Comparison of ENCODE assay signal across 24 cellular contexts in the genomic region with DNA sequence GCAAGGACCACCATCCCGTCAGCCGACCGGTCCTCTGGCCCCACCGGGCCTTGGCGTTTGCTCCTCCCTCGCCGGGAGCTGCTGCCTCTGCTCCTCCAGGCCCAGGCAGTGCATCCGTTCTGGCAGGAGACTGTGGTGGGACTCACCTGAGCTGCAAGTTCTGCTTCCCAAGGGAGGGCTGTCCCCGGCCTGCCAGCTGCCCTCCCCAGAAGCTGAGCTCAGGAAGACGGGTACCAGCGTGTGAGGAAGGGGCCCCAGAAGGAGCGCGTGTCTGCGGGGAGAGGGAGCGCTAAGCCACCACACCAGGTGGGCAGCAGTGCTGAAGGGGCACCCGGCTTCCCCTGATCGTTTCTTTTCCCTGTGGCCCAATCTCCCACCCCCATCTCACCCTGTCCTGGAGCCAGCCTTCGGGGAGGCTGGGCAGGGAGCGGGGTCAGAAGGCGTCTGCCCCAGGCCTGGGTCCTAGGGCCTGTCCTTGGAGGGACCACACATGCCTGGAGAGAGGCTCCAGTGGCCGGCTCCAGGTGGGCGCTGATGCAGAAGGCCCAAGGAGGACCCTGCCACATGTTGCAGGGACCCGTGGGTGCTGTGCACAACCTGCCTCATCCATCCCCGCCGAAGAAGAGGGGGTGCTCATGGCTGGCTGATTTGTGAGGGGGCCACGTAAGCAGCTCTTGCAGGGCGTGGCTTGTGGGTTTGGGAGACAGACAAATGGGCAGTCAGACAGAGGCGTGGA. TPM values are rescaled to one million over a fixed set of nuclear protein-coding genes. Genes with fewer than 3 reads are reported as not detected.
DNase-seq lines count a peak whose midpoint lies in the region; ATAC-seq, FAIRE-seq and TF ChIP-seq lines count a peak whose summit lies in the region.
"Had no signal": no experiment of that assay in that cellular context is flagged by ENCODE, and none has a peak within 500 bp of the region (broad histone marks: within the 10 kb centered on the region; RNA-seq: fewer than 3 reads in every experiment).

No MANE protein-coding gene starts in this region.

- TF ChIP-seq POLR2A in heart left ventricle (IDR thresholded peaks at IDR 0.05) = no peak

- no peak overlapping the region for H3K4me3 ChIP-seq in heart left ventricle
- no peak overlapping the region for H3K4me3 ChIP-seq in right atrium auricular region
- H3K4me3 ChIP-seq: HAP-1, lung, upper lobe of right lung had no signal

- peak in 3 of 5 donors; percentile 13 to 44 (median 19) for DNase-seq in heart left ventricle
- DNase-seq in right atrium auricular region (ENCODE audit: low spot score) = no peak
- no peak for DNase-seq in WTC11 (ENCODE audit: low spot score)
- DNase-seq in left lobe of liver (ENCODE audit: low spot score) = no peak
- no peak for DNase-seq in posterior vena cava (ENCODE audit: low spot score)
- DNase-seq in frontal cortex (ENCODE audit: low spot score in 2 of 2) = no peak
- no peak for DNase-seq in NOMO-1 treated with DMSO at 0.1 percent for 48 hours (lab: John Stamatoyannopoulos, UW; ENCODE audit: unreplicated experiment)
- DNase-seq: activated naive CD4-positive, alpha-beta T cell treated with anti-CD3 and anti-CD28 coated beads for 36 hours; central memory CD4-positive, alpha-beta T cell; hippocampal formation; MM.1S; NCI-H1417 treated with DMSO at 0.1 percent for 48 hours; NCI-H510A treated with DMSO at 0.1 percent for 48 hours; T1000; upper lobe of right lung had no signal

- H3K27me3 ChIP-seq in heart left ventricle (peaks cover 8 to 50% (median 27%) of the 10 kb centered on the region in 9 donors), right atrium auricular region (peaks cover 6 to 17% of the 10 kb centered on the region in 2 donors)

- POLR2A ChIA-PET in WTC11 (lab: Charles Lee) = interaction anchor here (0.8 kb wide), 1 partner anchor 16 kb away, joined by 4 read pairs; no protein-coding TSS in a partner anchor

- intact Hi-C loops in heart left ventricle (cut with DNase I) = loop anchor here in 1 of 10 donors (10.0 kb wide), 1 partner anchor 112 kb away; no protein-coding TSS in a partner anchor
- intact Hi-C loops in posterior vena cava (cut with DNase I) = no loop called here

- no peak for TF ChIP-seq CTCF in heart left ventricle (IDR thresholded peaks at IDR 0.05)
- no peak for TF ChIP-seq CTCF in right atrium auricular region (IDR thresholded peaks at IDR 0.05)
- TF ChIP-seq CTCF in WTC11 (IDR thresholded peaks at IDR 0.05) = no peak

- H3K36me3 ChIP-seq in heart left ventricle (no peaks in the 10 kb centered on the region), right atrium auricular region (no peaks in the 10 kb centered on the region)
- H3K36me3 ChIP-seq: HAP-1, upper lobe of right lung had no signal

- H3K27me3 Mint-ChIP-seq in WTC11 (ENCODE audit: low read depth) = peaks cover 6% of the 10 kb centered on the region

- H3K4me1 ChIP-seq in heart left ventricle = peaks cover 0 to 10% (median 2%) of the 10 kb centered on the region in 12 donors
- H3K4me1 ChIP-seq in right atrium auricular region = no peaks in the 10 kb centered on the region
- H3K4me1 ChIP-seq: HAP-1, upper lobe of right lung had no signal

- 56 to 79% (median 58%) methylated on average over 17 to 28 of the region's 28 CpGs for WGBS in heart left ventricle, 4 donors

- no peak for FAIRE-seq in frontal cortex (lab: Jason Lieb, UNC)

- H3K27ac Mint-ChIP-seq in WTC11 = no peak overlapping the region
- H3K27ac Mint-ChIP-seq: activated naive CD4-positive, alpha-beta T cell treated with anti-CD3 and anti-CD28 coated beads for 36 hours had no signal

- H3K4me1 Mint-ChIP-seq in WTC11 = peaks cover 9% of the 10 kb centered on the region; the same call in 1 of the 2 replicates

- H3K9me3 Mint-ChIP-seq in WTC11 = peaks cover 16% of the 10 kb centered on the region
- H3K9me3 Mint-ChIP-seq: activated naive CD4-positive, alpha-beta T cell treated with anti-CD3 and anti-CD28 coated beads for 36 hours had no signal

- H3K9me3 ChIP-seq in heart left ventricle (no peaks in the 10 kb centered on the region), right atrium auricular region (no peaks in the 10 kb centered on the region)
- H3K9me3 ChIP-seq: HAP-1, upper lobe of right lung had no signal

- ATAC-seq in heart left ventricle = no peak
- peak; percentile 38 for ATAC-seq in WTC11
- peak; percentile 9 for ATAC-seq in left lobe of liver
- no peak for ATAC-seq in GM21381 (IDR thresholded peaks at IDR 0.05; ENCODE audit: unreplicated experiment)

- peaks cover 4% of the 10 kb centered on the region; the same call in 1 of the 2 replicates for H3K36me3 Mint-ChIP-seq in WTC11

- CTCF ChIA-PET in WTC11 (lab: Charles Lee) = interaction anchor here (0.8 to 1.9 kb wide), 5 partner anchors 9 to 165 kb away, joined by 4 to 6 read pairs (median 4); a partner anchor contains a TSS

- H3K27ac ChIP-seq in heart left ventricle (peak overlapping the region in 1 of 12 donors; percentile 71), right atrium auricular region (no peak overlapping the region)

- no peak overlapping the region for H3K4me3 Mint-ChIP-seq in WTC11
- H3K4me3 Mint-ChIP-seq: activated naive CD4-positive, alpha-beta T cell treated with anti-CD3 and anti-CD28 coated beads for 36 hours had no signal

TF ChIP-seq in WTC11, 78 proteins besides CTCF, POLR2A, EP300 and RAD21:
- TF ChIP-seq ZNF423 (CRISPR knock-in tag; IDR thresholded peaks at IDR 0.05) (no peak), ZNF121 (CRISPR knock-in tag; IDR thresholded peaks at IDR 0.05) (peak; percentile 58; the same call in 1 of the 2 replicates)

RNA-seq across cellular contexts. Expression of a gene that starts 2.5 kb away (rescaled TPM):
- total RNA-seq in heart left ventricle (not detected), right atrium auricular region (not detected), WTC11 (2021) (not detected in 3 replicates), left lobe of liver (not detected), posterior vena cava (under 1 TPM in 1 of 2 donors, not detected in 1; 0.10 TPM), frontal cortex (2.4 TPM)
- not detected for polyA plus RNA-seq in heart left ventricle
- total RNA-seq: activated naive CD4-positive, alpha-beta T cell treated with anti-CD3 and anti-CD28 coated beads for 36 hours; epithelial cell of proximal tubule; fibroblast of villous mesenchyme; G401; right cardiac atrium; RPMI7951; upper lobe of right lung had no signal

RNA-seq across cellular contexts. Expression of a gene that starts 8.4 kb away (rescaled TPM):
- total RNA-seq in heart left ventricle = 1 to 10 TPM in 5 of 9 donors, under 1 TPM in 4; 0.27 to 7.6 (median 1.3) TPM
- 1 to 10 TPM; 3.3 to 4.7 TPM for polyA plus RNA-seq in heart left ventricle
- total RNA-seq in right atrium auricular region = 10 to 100 TPM in 1 of 2 donors, 1 to 10 TPM in 1; 1.0 to 17.5 TPM
- total RNA-seq in WTC11 (2021) = 0.25 to 0.52 TPM (median 0.30 TPM) in 3 replicates
- total RNA-seq in left lobe of liver = 0.18 TPM
- under 1 TPM in 1 of 2 donors, not detected in 1; 0.38 TPM for total RNA-seq in posterior vena cava
- 0.41 TPM for total RNA-seq in frontal cortex
- total RNA-seq: fibroblast of villous mesenchyme, G401, RPMI7951 had no signal

RNA-seq across cellular contexts. Expression of a gene that starts 58.1 kb away (rescaled TPM):
- 1 to 10 TPM in 1 of 9 donors, under 1 TPM in 4, not detected in 4; 0.21 to 1.4 (median 0.45) TPM for total RNA-seq in heart left ventricle
- under 1 TPM; 0.07 to 0.50 TPM for polyA plus RNA-seq in heart left ventricle
- under 1 TPM in 1 of 2 donors, not detected in 1; 0.31 TPM for total RNA-seq in right atrium auricular region
- total RNA-seq in WTC11 (2021) = 2.2 to 4.1 TPM (median 3.0 TPM) in 3 replicates
- total RNA-seq in left lobe of liver = 109 TPM
- under 1 TPM in 1 of 2 donors, not detected in 1; 0.38 TPM for total RNA-seq in posterior vena cava
- 1.6 TPM for total RNA-seq in frontal cortex
- total RNA-seq: activated CD8-positive, alpha-beta memory T cell treated with anti-CD3 and anti-CD28 coated beads for 36 hours; activated naive CD4-positive, alpha-beta T cell treated with anti-CD3 and anti-CD28 coated beads for 36 hours; epithelial cell of proximal tubule; fibroblast of villous mesenchyme; G401; RPMI7951 had no signal

Comparison
In these comparisons a context has a peak if more than half of its experiments do, and no peak if none do; other contexts are left out.
1. DNase-seq: peak in heart left ventricle (3 of 5); none in right atrium auricular region (single experiment), WTC11 (single experiment), left lobe of liver (single experiment), posterior vena cava (single experiment), frontal cortex (0 of 2) and NOMO-1 treated with DMSO at 0.1 percent for 48 hours (single experiment).
2. ATAC-seq: peak in WTC11 (single experiment) and left lobe of liver (single experiment); none in heart left ventricle (0 of 4) and GM21381 (single experiment).
3. RNA of a gene that starts 58.1 kb away (total RNA-seq): 109 TPM in left lobe of liver (single experiment); 2.2 to 4.1 TPM in WTC11, 1.6 TPM in frontal cortex (single experiment), 0.38 TPM in posterior vena cava, 0.31 TPM in right atrium auricular region and 0.21 to 1.4 TPM in heart left ventricle; every median in the first group is over 10 times any median in the second.